Comparison of ENCODE assay signal across 13 cellular contexts in the genomic region with DNA sequence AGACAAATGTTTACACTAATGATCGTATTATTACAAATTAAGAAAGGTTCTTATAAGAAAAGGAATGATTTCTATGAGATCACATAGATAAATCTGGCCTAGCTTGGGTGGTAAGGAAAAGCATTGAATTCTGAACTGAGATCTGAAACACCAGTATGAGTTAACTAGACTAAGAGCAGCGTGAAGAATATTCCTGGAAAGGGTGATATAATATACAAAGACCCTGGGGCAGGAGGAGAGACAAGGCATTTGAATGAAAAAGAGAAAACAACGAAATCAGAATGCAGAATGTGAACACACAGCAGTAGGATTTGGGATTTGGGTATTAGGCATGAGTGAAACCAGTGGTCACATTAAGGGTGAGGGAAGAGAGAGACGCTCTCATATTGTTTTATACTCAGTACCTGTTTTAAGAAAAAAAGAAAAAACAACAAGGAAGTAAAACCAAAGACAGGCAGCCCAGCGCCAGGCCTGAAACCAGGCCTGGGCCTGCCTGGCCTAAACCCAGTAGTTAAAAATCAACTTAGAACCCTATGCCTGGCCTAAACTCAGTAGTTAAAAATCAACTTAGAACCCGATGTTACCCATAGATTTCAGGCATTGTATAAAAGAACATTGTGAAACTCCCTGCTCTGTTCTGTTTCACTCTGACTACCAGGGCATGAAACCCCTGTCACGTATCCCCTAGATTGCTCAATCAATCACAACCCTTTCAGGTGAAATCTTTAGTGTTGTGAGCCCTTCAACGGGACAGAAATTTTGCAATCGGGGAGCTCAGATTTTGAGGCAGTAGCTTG.
A peak's percentile ranks its signal among the peaks of the same experiment; 100 is the strongest.
DNase-seq lines count a peak whose midpoint lies in the region; ATAC-seq, FAIRE-seq and TF ChIP-seq lines count a peak whose summit lies in the region.
"Had no signal": no experiment of that assay in that cellular context is flagged by ENCODE, and none has a peak within 500 bp of the region (broad histone marks: within the 10 kb centered on the region; RNA-seq: fewer than 3 reads in every experiment).

No MANE protein-coding gene starts in this region.

- no peaks in the 10 kb centered on the region for H3K4me1 Mint-ChIP-seq in HFFc6 (ENCODE audit: low read depth)
- no peaks in the 10 kb centered on the region for H3K4me1 Mint-ChIP-seq in effector memory CD8-positive, alpha-beta T cell (ENCODE audit: low read depth in 2 of 2)

- peak; percentile 90 for FAIRE-seq in kidney (lab: Jason Lieb, UNC)

- H3K36me3 Mint-ChIP-seq in HFFc6 (ENCODE audit: low read depth), result no peaks in the 10 kb centered on the region
- no peaks in the 10 kb centered on the region for H3K36me3 Mint-ChIP-seq in effector memory CD8-positive, alpha-beta T cell (ENCODE audit: insufficient read depth)

- no peak for DNase-seq in kidney
- DNase-seq in HFFc6, result no peak
- no peak for DNase-seq in effector memory CD8-positive, alpha-beta T cell
- DNase-seq in vagina (ENCODE audit: extremely low spot score in 2 of 2), result no peak
- DNase-seq in T1000 (lab: John Stamatoyannopoulos, UW), result no peak
- DNase-seq: activated CD4-positive, alpha-beta T cell treated with anti-CD3 and anti-CD28 coated beads, Interleukin-2, amount 50 U/mL, for 48 hours; NCI-H2171; nucleus accumbens; SJCRH30; stimulated activated CD4-positive, alpha-beta T cell treated with anti-CD3 and anti-CD28 coated beads, Interleukin-4, amount 100 ng/mL, for 1 hour had no signal

- H3K36me3 ChIP-seq in kidney (ENCODE audit: control insufficient read depth in 1 of 2, insufficient read depth in 2 of 2, low read length in 2 of 2), result no peaks in the 10 kb centered on the region
- no peaks in the 10 kb centered on the region for H3K36me3 ChIP-seq in vagina
- H3K36me3 ChIP-seq: SJCRH30 had no signal

- H3K27me3 ChIP-seq in vagina, result no peaks in the 10 kb centered on the region
- H3K27me3 ChIP-seq: SJCRH30 had no signal

- H3K9me3 ChIP-seq in kidney (ENCODE audit: control insufficient read depth in 1 of 2, low read length in 2 of 2) (peaks cover 0 to 4% of the 10 kb centered on the region in 2 donors), vagina (no peaks in the 10 kb centered on the region)
- H3K9me3 ChIP-seq: SJCRH30 had no signal

- intact Hi-C loops in kidney (cut with DNase I) (no loop called here), vagina (cut with DNase I) (no loop called here)

- H3K4me3 ChIP-seq in kidney (ENCODE audit: low read length in 2 of 2) (peak overlapping the region; percentile 0 to 32), vagina (no peak overlapping the region)
- H3K4me3 ChIP-seq: SJCRH30 had no signal

- no peaks in the 10 kb centered on the region for H3K9me3 Mint-ChIP-seq in HFFc6
- H3K9me3 Mint-ChIP-seq in effector memory CD8-positive, alpha-beta T cell, result no peaks in the 10 kb centered on the region

- H3K4me1 ChIP-seq in kidney (ENCODE audit: control insufficient read depth in 1 of 2, insufficient read depth in 1 of 2, low read depth in 1 of 2, low read length in 2 of 2), result peaks cover 4 to 15% of the 10 kb centered on the region in 2 donors
- no peaks in the 10 kb centered on the region for H3K4me1 ChIP-seq in vagina

- no peak for TF ChIP-seq CTCF in kidney (IDR thresholded peaks at IDR 0.05; ENCODE audit: borderline replicate concordance, extremely low read depth, insufficient read depth)
- no peak for TF ChIP-seq CTCF in HFFc6 (IDR thresholded peaks at IDR 0.05)
- no peak for TF ChIP-seq CTCF in vagina (IDR thresholded peaks at IDR 0.05)

- H3K27me3 Mint-ChIP-seq in HFFc6 (ENCODE audit: insufficient read depth), result peaks cover 1% of the 10 kb centered on the region; the same call in 1 of the 2 replicates
- peaks cover 0 to 11% of the 10 kb centered on the region in 2 donors for H3K27me3 Mint-ChIP-seq in effector memory CD8-positive, alpha-beta T cell

- H3K27ac Mint-ChIP-seq in HFFc6, result no peak overlapping the region
- H3K27ac Mint-ChIP-seq in effector memory CD8-positive, alpha-beta T cell, result no peak overlapping the region

- H3K4me3 Mint-ChIP-seq in HFFc6, result no peak overlapping the region
- no peak overlapping the region for H3K4me3 Mint-ChIP-seq in effector memory CD8-positive, alpha-beta T cell

- TF ChIP-seq POLR2A in vagina (IDR thresholded peaks at IDR 0.05), result no peak

- ATAC-seq in GM18520 (IDR thresholded peaks at IDR 0.05; ENCODE audit: unreplicated experiment) (peak; percentile 91), GM21576 (IDR thresholded peaks at IDR 0.05; ENCODE audit: unreplicated experiment) (peak; percentile 86), HG03103 (IDR thresholded peaks at IDR 0.05; ENCODE audit: low read depth, unreplicated experiment) (peak; percentile 75)
- no peak for ATAC-seq in effector memory CD8-positive, alpha-beta T cell (replicated peaks)

- no peak overlapping the region for H3K9ac ChIP-seq in kidney (ENCODE audit: low read length in 2 of 2)

- peak overlapping the region; percentile 56 to 60 for H3K27ac ChIP-seq in kidney (ENCODE audit: low read depth in 2 of 2, low read length in 2 of 2)
- no peak overlapping the region for H3K27ac ChIP-seq in vagina
- H3K27ac ChIP-seq: SJCRH30 had no signal

Comparison
In these comparisons a context has a peak if more than half of its experiments do, and no peak if none do; other contexts are left out.
1. H3K4me3 ChIP-seq: peak in kidney (2 of 2); none in vagina (0 of 2).